In genomic region chr5:106267256-106267655, GRCh38 we compare ENCODE assay signal across 38 cellular contexts.
"Had no signal": no experiment of that assay in that cellular context is flagged by ENCODE, and none has a peak within 500 bp of the region (broad histone marks: within the 10 kb centered on the region; RNA-seq: fewer than 3 reads in every experiment).

No MANE protein-coding gene starts in this region.

- H3K4me1 ChIP-seq: adrenal gland, body of pancreas, breast epithelium had no signal

- H3K9me3 ChIP-seq: body of pancreas, breast epithelium had no signal

- H3K9me3 Mint-ChIP-seq: activated CD4-positive, alpha-beta T cell treated with anti-CD3 and anti-CD28 coated beads, Interleukin-2, amount 10 ng/mL, durations not matched to agents 7 days and 5 days; activated T-helper 1 cell treated with anti-CD3 and anti-CD28 coated beads, Interleukin-12 subunit alpha, Interleukin-12 subunit beta, Interleukin-2, Interleukin-4 antibody, amounts not matched to agents 30 ng/mL and 10 ng/mL and 1 ng/mL, durations not matched to agents 14 hours and 24 hours and 36 hours; T-helper 1 cell treated with Interleukin-12 subunit alpha and Interleukin-12 subunit beta and Interleukin-4 antibody, amounts not matched to agents 30 μg/mL and 1 μg/mL, for 36 hours had no signal

- H3K4me1 Mint-ChIP-seq: activated CD4-positive, alpha-beta T cell treated with anti-CD3 and anti-CD28 coated beads for 36 hours; activated CD4-positive, alpha-beta T cell treated with anti-CD3 and anti-CD28 coated beads, Interleukin-2, amount 10 ng/mL, durations not matched to agents 7 days and 5 days; activated naive CD8-positive, alpha-beta T cell treated with anti-CD3 and anti-CD28 coated beads for 36 hours; activated T-helper 17 cell treated with anti-CD3 and anti-CD28 coated beads, Interleukin-2, amount 50 U/mL, for 72 hours had no signal

- H3K36me3 Mint-ChIP-seq: activated naive CD4-positive, alpha-beta T cell treated with anti-CD3 and anti-CD28 coated beads, Interleukin-2, amount 50 U/mL, for 72 hours; activated naive CD8-positive, alpha-beta T cell treated with anti-CD3 and anti-CD28 coated beads for 36 hours; WTC11 had no signal

- DNase-seq: activated CD4-positive, alpha-beta T cell treated with anti-CD3 and anti-CD28 coated beads for 1 hour; activated CD4-positive, alpha-beta T cell treated with anti-CD3 and anti-CD28 coated beads for 36 hours; activated CD4-positive, alpha-beta T cell treated with anti-CD3 and anti-CD28 coated beads for 48 hours; activated CD4-positive, alpha-beta T cell treated with anti-CD3 and anti-CD28 coated beads, Interleukin-2, amount 10 ng/mL, durations not matched to agents 7 days and 5 days; activated CD4-positive, alpha-beta T cell treated with anti-CD3 and anti-CD28 coated beads, Interleukin-2, amount 50 U/mL, for 48 hours; activated CD4-positive, CD25-positive, alpha-beta regulatory T cell; activated CD8-positive, alpha-beta memory T cell treated with anti-CD3 and anti-CD28 coated beads, Interleukin-2, amount 50 U/mL, for 4 hours; activated CD8-positive, alpha-beta T cell treated with anti-CD3 and anti-CD28 coated beads for 36 hours; activated effector memory CD4-positive, alpha-beta T cell treated with anti-CD3 and anti-CD28 coated beads, Interleukin-2, amount 50 U/mL, for 16 hours; activated gamma-delta T cell treated with Interleukin-2 at 50 U/mL for 16 hours; activated naive CD4-positive, alpha-beta T cell; activated naive CD4-positive, alpha-beta T cell treated with anti-CD3 and anti-CD28 coated beads for 36 hours; activated naive CD4-positive, alpha-beta T cell treated with anti-CD3 and anti-CD28 coated beads, Interleukin-2, amount 50 U/mL, for 16 hours; activated naive CD8-positive, alpha-beta T cell treated with anti-CD3 and anti-CD28 coated beads for 36 hours; activated T-cell treated with anti-CD3 and anti-CD28 coated beads for 4 hours; activated T-cell treated with anti-CD3 and anti-CD28 coated beads, Interleukin-2, amount 50 U/mL, for 1 hour; activated T-cell treated with anti-CD3 and anti-CD28 coated beads, Interleukin-2, amount 50 U/mL, for 4 hours; activated T-cell treated with anti-CD3 and anti-CD28 coated beads, Interleukin-2, amount 50 U/mL, for 72 hours; adrenal gland; amniotic stem cell; aorta; body of pancreas; brain microvascular endothelial cell; central memory CD4-positive, alpha-beta T cell; T-helper 1 cell; T-helper 2 cell; T-helper 9 cell; WERI-Rb-1 had no signal

- H3K4me3 ChIP-seq: adrenal gland, body of pancreas, breast epithelium had no signal

- H3K27me3 Mint-ChIP-seq: activated CD4-positive, alpha-beta T cell treated with anti-CD3 and anti-CD28 coated beads for 36 hours; activated CD4-positive, alpha-beta T cell treated with anti-CD3 and anti-CD28 coated beads, Interleukin-2, amount 10 ng/mL, durations not matched to agents 7 days and 5 days; activated CD8-positive, alpha-beta T cell treated with anti-CD3 and anti-CD28 coated beads for 36 hours; activated naive CD8-positive, alpha-beta T cell treated with anti-CD3 and anti-CD28 coated beads for 36 hours; activated T-helper 17 cell treated with anti-CD3 and anti-CD28 coated beads, Interleukin-2, amount 50 U/mL, for 72 hours had no signal

- FAIRE-seq: astrocyte, TTC549 had no signal

- H3K27ac ChIP-seq: adrenal gland, body of pancreas, brain microvascular endothelial cell, breast epithelium, WERI-Rb-1 had no signal

- H3K27ac Mint-ChIP-seq: activated CD4-positive, alpha-beta T cell treated with anti-CD3 and anti-CD28 coated beads for 36 hours; activated CD4-positive, alpha-beta T cell treated with anti-CD3 and anti-CD28 coated beads, Interleukin-2, amount 10 ng/mL, durations not matched to agents 7 days and 5 days; activated CD8-positive, alpha-beta T cell treated with anti-CD3 and anti-CD28 coated beads for 36 hours; activated naive CD4-positive, alpha-beta T cell treated with anti-CD3 and anti-CD28 coated beads for 36 hours; activated naive CD4-positive, alpha-beta T cell treated with anti-CD3 and anti-CD28 coated beads, Interleukin-2, amount 50 U/mL, for 72 hours; activated naive CD8-positive, alpha-beta T cell treated with anti-CD3 and anti-CD28 coated beads for 36 hours; activated T-cell treated with anti-CD3 and anti-CD28 coated beads, Interleukin-2, amount 50 U/mL, for 72 hours; activated T-helper 1 cell treated with anti-CD3 and anti-CD28 coated beads, Interleukin-12 subunit alpha, Interleukin-12 subunit beta, Interleukin-2, Interleukin-4 antibody, amounts not matched to agents 30 ng/mL and 10 ng/mL and 1 ng/mL, durations not matched to agents 14 hours and 24 hours and 36 hours; activated T-helper 17 cell treated with anti-CD3 and anti-CD28 coated beads, Interleukin-2, amount 50 U/mL, for 72 hours; T-helper 1 cell treated with Interleukin-12 subunit alpha and Interleukin-12 subunit beta and Interleukin-4 antibody, amounts not matched to agents 30 μg/mL and 1 μg/mL, for 36 hours; T-helper 2 cell treated with Interferon-gamma antibody and Interleukin-4, amounts not matched to agents 5 μg/mL and 100 μg/mL, for 36 hours; WTC11 had no signal

- H3K36me3 ChIP-seq: adrenal gland, brain microvascular endothelial cell, breast epithelium, WERI-Rb-1 had no signal

- H3K4me3 Mint-ChIP-seq: activated CD4-positive, alpha-beta T cell treated with anti-CD3 and anti-CD28 coated beads for 36 hours; activated CD4-positive, alpha-beta T cell treated with anti-CD3 and anti-CD28 coated beads, Interleukin-2, amount 10 ng/mL, durations not matched to agents 7 days and 5 days; activated CD8-positive, alpha-beta T cell treated with anti-CD3 and anti-CD28 coated beads for 36 hours; activated naive CD4-positive, alpha-beta T cell treated with anti-CD3 and anti-CD28 coated beads for 36 hours; activated naive CD8-positive, alpha-beta T cell treated with anti-CD3 and anti-CD28 coated beads for 36 hours; activated T-cell treated with anti-CD3 and anti-CD28 coated beads, Interleukin-2, amount 50 U/mL, for 4 hours; activated T-cell treated with anti-CD3 and anti-CD28 coated beads, Interleukin-2, amount 50 U/mL, for 72 hours; activated T-helper 1 cell treated with anti-CD3 and anti-CD28 coated beads, Interleukin-12 subunit alpha, Interleukin-12 subunit beta, Interleukin-2, Interleukin-4 antibody, amounts not matched to agents 30 ng/mL and 10 ng/mL and 1 ng/mL, durations not matched to agents 14 hours and 24 hours and 36 hours; activated T-helper 17 cell treated with anti-CD3 and anti-CD28 coated beads, Interleukin-2, amount 50 U/mL, for 72 hours; T-helper 1 cell treated with Interleukin-12 subunit alpha and Interleukin-12 subunit beta and Interleukin-4 antibody, amounts not matched to agents 30 μg/mL and 1 μg/mL, for 36 hours; T-helper 2 cell treated with Interferon-gamma antibody and Interleukin-4, amounts not matched to agents 5 μg/mL and 100 μg/mL, for 36 hours; WTC11 had no signal

- ATAC-seq: activated CD4-positive, alpha-beta T cell treated with anti-CD3 and anti-CD28 coated beads for 36 hours; activated CD4-positive, CD25-positive, alpha-beta regulatory T cell treated with anti-CD3 and anti-CD28 coated beads, Interleukin-2, amount 50 U/mL, for 24 hours; activated CD8-positive, alpha-beta T cell treated with anti-CD3 and anti-CD28 coated beads for 36 hours; activated naive CD4-positive, alpha-beta T cell treated with anti-CD3 and anti-CD28 coated beads, Interleukin-2, amount 50 U/mL, for 72 hours; activated T-cell treated with anti-CD3 and anti-CD28 coated beads, Interleukin-2, amount 50 U/mL, for 4 hours; activated T-cell treated with anti-CD3 and anti-CD28 coated beads, Interleukin-2, amount 50 U/mL, for 72 hours; activated T-helper 17 cell treated with anti-CD3 and anti-CD28 coated beads, Interleukin-2, amount 50 U/mL, for 72 hours; body of pancreas; WTC11 had no signal

- H3K27me3 ChIP-seq: adrenal gland, body of pancreas, brain microvascular endothelial cell, breast epithelium had no signal
